Comparison of ENCODE assay signal across 8 cellular contexts in genomic region chr14:34931206-34931605, GRCh38. TPM values are rescaled to one million over a fixed set of nuclear protein-coding genes. Genes with fewer than 3 reads are reported as not detected.
A peak's percentile ranks its signal among the peaks of the same experiment; 100 is the strongest.
DNase-seq lines count a peak whose midpoint lies in the region; ATAC-seq, FAIRE-seq and TF ChIP-seq lines count a peak whose summit lies in the region.

No MANE protein-coding gene starts in this region.

- no peak for TF ChIP-seq POLR2A in H54 (IDR thresholded peaks at IDR 0.05; ENCODE audit: low read depth, low read length)

- POLR2A ChIA-PET in activated CD4-positive, alpha-beta memory T cell treated with anti-CD3 and anti-CD28 coated beads, Interleukin-2, amount 10 ng/mL, durations not matched to agents 7 days and 5 days (lab: Charles Lee) = interaction anchor here (0.7 to 2.4 kb wide), 10 partner anchors 8 to 474 kb away, joined by 3 to 34 read pairs (median 5); partner anchors contain the start of genes BAZ1A, FAM177A1, NFKBIA and SRP54

- H3K27ac Mint-ChIP-seq in activated CD4-positive, alpha-beta memory T cell treated with anti-CD3 and anti-CD28 coated beads, Interleukin-2, amount 10 ng/mL, durations not matched to agents 7 days and 5 days = peak overlapping the region; percentile 91

- H3K9me3 Mint-ChIP-seq in activated CD4-positive, alpha-beta memory T cell treated with anti-CD3 and anti-CD28 coated beads, Interleukin-2, amount 10 ng/mL, durations not matched to agents 7 days and 5 days = no peaks in the 10 kb centered on the region

- H3K4me3 Mint-ChIP-seq in activated CD4-positive, alpha-beta memory T cell treated with anti-CD3 and anti-CD28 coated beads, Interleukin-2, amount 10 ng/mL, durations not matched to agents 7 days and 5 days = peak overlapping the region; percentile 4

- no peaks in the 10 kb centered on the region for H3K27me3 Mint-ChIP-seq in activated CD4-positive, alpha-beta memory T cell treated with anti-CD3 and anti-CD28 coated beads, Interleukin-2, amount 10 ng/mL, durations not matched to agents 7 days and 5 days

- peaks cover 6% of the 10 kb centered on the region for H3K36me3 Mint-ChIP-seq in activated CD4-positive, alpha-beta memory T cell treated with anti-CD3 and anti-CD28 coated beads, Interleukin-2, amount 10 ng/mL, durations not matched to agents 7 days and 5 days (ENCODE audit: low read depth)

- peak overlapping the region; percentile 48 for H3K4me3 ChIP-seq in GM12865 (ENCODE audit: low read depth, low read length)

- peak; percentile 68 for FAIRE-seq in H54 (lab: Jason Lieb, UNC)

- peak; percentile 44 for DNase-seq in GM12865 (ENCODE audit: low read depth)
- DNase-seq in H54 (ENCODE audit: insufficient read length, low spot score) = no peak
- DNase-seq in activated CD4-positive, alpha-beta memory T cell treated with anti-CD3 and anti-CD28 coated beads, Interleukin-2, amount 10 ng/mL, durations not matched to agents 7 days and 5 days = peak; percentile 27
- peak; percentile 58 for DNase-seq in mucosa of gallbladder (ENCODE audit: low spot score)
- no peak for DNase-seq in NAMALWA (ENCODE audit: low spot score)
- DNase-seq in RPMI8226 = no peak
- no peak for DNase-seq in NCI-H2081 (lab: John Stamatoyannopoulos, UW)

- CTCF ChIA-PET in activated CD4-positive, alpha-beta memory T cell treated with anti-CD3 and anti-CD28 coated beads, Interleukin-2, amount 10 ng/mL, durations not matched to agents 7 days and 5 days (lab: Charles Lee) = interaction anchor here (2.1 kb wide), 1 partner anchor 50 kb away, joined by 7 read pairs; no protein-coding TSS in a partner anchor

- TF ChIP-seq CTCF in GM12865 (IDR thresholded peaks at IDR 0.05; ENCODE audit: insufficient read depth, low read depth, low read length, missing control alignments) = no peak

- peaks cover 32% of the 10 kb centered on the region for H3K4me1 Mint-ChIP-seq in activated CD4-positive, alpha-beta memory T cell treated with anti-CD3 and anti-CD28 coated beads, Interleukin-2, amount 10 ng/mL, durations not matched to agents 7 days and 5 days

- ATAC-seq in HG02759 (IDR thresholded peaks at IDR 0.05; ENCODE audit: unreplicated experiment) = no peak

RNA-seq across cellular contexts. Expression of gene SRP54, which starts 51.6 kb away (rescaled TPM):
- 10 to 100 TPM; 69.4 to 71.2 TPM for total RNA-seq in activated CD4-positive, alpha-beta memory T cell treated with anti-CD3 and anti-CD28 coated beads, Interleukin-2, amount 10 ng/mL, durations not matched to agents 7 days and 5 days
- 37.3 TPM for total RNA-seq in mucosa of gallbladder

RNA-seq across cellular contexts. Expression of gene BAZ1A, which starts 56.0 kb away (rescaled TPM):
- 10 to 100 TPM; 49.8 to 53.1 TPM for total RNA-seq in activated CD4-positive, alpha-beta memory T cell treated with anti-CD3 and anti-CD28 coated beads, Interleukin-2, amount 10 ng/mL, durations not matched to agents 7 days and 5 days
- total RNA-seq in mucosa of gallbladder = 22.0 TPM

Comparison
In these comparisons a context has a peak if more than half of its experiments do, and no peak if none do; other contexts are left out.
1. DNase-seq: peak in GM12865 (single experiment), activated CD4-positive, alpha-beta memory T cell treated with anti-CD3 and anti-CD28 coated beads, Interleukin-2, amount 10 ng/mL, durations not matched to agents 7 days and 5 days (single experiment) and mucosa of gallbladder (single experiment); none in H54 (single experiment), NAMALWA (single experiment), RPMI8226 (single experiment) and NCI-H2081 (0 of 2).